Comparison of ENCODE assay signal across 9 cellular contexts in genomic region chr9:101028346-101029299, GRCh38. TPM values are rescaled to one million over a fixed set of nuclear protein-coding genes. Genes with fewer than 3 reads are reported as not detected.
A peak's percentile ranks its signal among the peaks of the same experiment; 100 is the strongest.
DNase-seq lines count a peak whose midpoint lies in the region; ATAC-seq and TF ChIP-seq lines count a peak whose summit lies in the region.
"Had no signal": no experiment of that assay in that cellular context is flagged by ENCODE, and none has a peak within 500 bp of the region (broad histone marks: within the 10 kb centered on the region; RNA-seq: fewer than 3 reads in every experiment).

Gene PLPPR1 (plus strand): TSS chr9:101028727.

- ATAC-seq in lower lobe of right lung: peak; percentile 94 to 95
- ATAC-seq in stimulated activated memory B cell treated with anti-CD40 and anti-IgM and Interleukin-4, amounts not matched to agents 10 μg/mL and 1 μg/mL and 100 μg/mL, for 72 hours: no peak

- H3K36me3 Mint-ChIP-seq in activated T-cell treated with anti-CD3 and anti-CD28 coated beads, Interleukin-2, amount 50 U/mL, for 24 hours (ENCODE audit: low read depth): no peaks in the 10 kb centered on the region
- H3K36me3 Mint-ChIP-seq in stimulated activated memory B cell treated with anti-CD40 and anti-IgM and Interleukin-4, amounts not matched to agents 10 μg/mL and 1 μg/mL and 100 μg/mL, for 72 hours: no peaks in the 10 kb centered on the region

- no peak for TF ChIP-seq EP300 in tibial nerve (IDR thresholded peaks at IDR 0.05)

- TF ChIP-seq CTCF in lower lobe of right lung (IDR thresholded peaks at IDR 0.05): no peak
- no peak for TF ChIP-seq CTCF in tibial nerve (IDR thresholded peaks at IDR 0.05)

- H3K4me1 ChIP-seq in duodenal mucosa (ENCODE audit: control insufficient read depth in 1 of 2, insufficient read depth in 2 of 2, low read length in 2 of 2): peaks cover 0 to 10% of the 10 kb centered on the region in 2 donors
- H3K4me1 ChIP-seq in lower lobe of right lung: no peaks in the 10 kb centered on the region
- peaks cover 0 to 19% (median 0%) of the 10 kb centered on the region in 4 donors for H3K4me1 ChIP-seq in tibial nerve

- H3K4me1 Mint-ChIP-seq in activated T-cell treated with anti-CD3 and anti-CD28 coated beads, Interleukin-2, amount 50 U/mL, for 24 hours (ENCODE audit: low read depth): no peaks in the 10 kb centered on the region
- H3K4me1 Mint-ChIP-seq in stimulated activated memory B cell treated with anti-CD40 and anti-IgM and Interleukin-4, amounts not matched to agents 10 μg/mL and 1 μg/mL and 100 μg/mL, for 72 hours: no peaks in the 10 kb centered on the region
- H3K4me1 Mint-ChIP-seq: activated B cell treated with CpG ODN at 0.5 μM for 24 hours had no signal

- H3K9me3 Mint-ChIP-seq in activated T-cell treated with anti-CD3 and anti-CD28 coated beads, Interleukin-2, amount 50 U/mL, for 24 hours: peaks cover under 1% of the 10 kb centered on the region
- no peaks in the 10 kb centered on the region for H3K9me3 Mint-ChIP-seq in stimulated activated memory B cell treated with anti-CD40 and anti-IgM and Interleukin-4, amounts not matched to agents 10 μg/mL and 1 μg/mL and 100 μg/mL, for 72 hours
- H3K9me3 Mint-ChIP-seq: activated B cell treated with CpG ODN at 0.5 μM for 24 hours had no signal

- H3K4me3 Mint-ChIP-seq in activated T-cell treated with anti-CD3 and anti-CD28 coated beads, Interleukin-2, amount 50 U/mL, for 24 hours: peak within 1 kb of the TSS; percentile 14
- H3K4me3 Mint-ChIP-seq in stimulated activated memory B cell treated with anti-CD40 and anti-IgM and Interleukin-4, amounts not matched to agents 10 μg/mL and 1 μg/mL and 100 μg/mL, for 72 hours: no peak within 1 kb of the TSS
- H3K4me3 Mint-ChIP-seq: activated B cell treated with CpG ODN at 0.5 μM for 24 hours had no signal

- H3K9me3 ChIP-seq in duodenal mucosa (ENCODE audit: control insufficient read depth in 1 of 2, low read length in 2 of 2) (no peaks in the 10 kb centered on the region), lower lobe of right lung (no peaks in the 10 kb centered on the region), tibial nerve (no peaks in the 10 kb centered on the region)

- WGBS in tibial nerve, 2 donors: 1 to 2% methylated on average over 53 of the region's 89 CpGs

- no peak within 1 kb of the TSS for H3K27ac Mint-ChIP-seq in activated T-cell treated with anti-CD3 and anti-CD28 coated beads, Interleukin-2, amount 50 U/mL, for 24 hours
- H3K27ac Mint-ChIP-seq in stimulated activated memory B cell treated with anti-CD40 and anti-IgM and Interleukin-4, amounts not matched to agents 10 μg/mL and 1 μg/mL and 100 μg/mL, for 72 hours: no peak within 1 kb of the TSS
- H3K27ac Mint-ChIP-seq: activated B cell treated with CpG ODN at 0.5 μM for 24 hours had no signal

- TF ChIP-seq POLR2A in tibial nerve (IDR thresholded peaks at IDR 0.05): no peak

- no peaks in the 10 kb centered on the region for H3K36me3 ChIP-seq in duodenal mucosa (ENCODE audit: control insufficient read depth in 1 of 2, insufficient read depth in 2 of 2, low read length in 2 of 2)
- no peaks in the 10 kb centered on the region for H3K36me3 ChIP-seq in lower lobe of right lung
- no peaks in the 10 kb centered on the region for H3K36me3 ChIP-seq in tibial nerve

- H3K27me3 Mint-ChIP-seq in activated T-cell treated with anti-CD3 and anti-CD28 coated beads, Interleukin-2, amount 50 U/mL, for 24 hours: peaks cover 54% of the 10 kb centered on the region
- H3K27me3 Mint-ChIP-seq in stimulated activated memory B cell treated with anti-CD40 and anti-IgM and Interleukin-4, amounts not matched to agents 10 μg/mL and 1 μg/mL and 100 μg/mL, for 72 hours: peaks cover 46% of the 10 kb centered on the region

- peaks cover 24 to 44% of the 10 kb centered on the region in 2 donors for H3K27me3 ChIP-seq in duodenal mucosa (ENCODE audit: control insufficient read depth in 1 of 2, insufficient read depth in 2 of 2, low read length in 2 of 2)
- H3K27me3 ChIP-seq in lower lobe of right lung (ENCODE audit: low read depth): peaks cover 30% of the 10 kb centered on the region
- peaks cover 0 to 15% of the 10 kb centered on the region in 2 donors for H3K27me3 ChIP-seq in tibial nerve

- no peak within 1 kb of the TSS for H3K9ac ChIP-seq in duodenal mucosa (ENCODE audit: low read depth in 1 of 2, low read length in 2 of 2)

- no peak within 1 kb of the TSS for H3K27ac ChIP-seq in duodenal mucosa (ENCODE audit: low read depth, low read length)
- H3K27ac ChIP-seq in lower lobe of right lung: no peak within 1 kb of the TSS
- peak within 1 kb of the TSS in 2 of 4 donors; percentile 29 to 42 for H3K27ac ChIP-seq in tibial nerve

- peak within 1 kb of the TSS; percentile 57 to 73 for H3K4me3 ChIP-seq in duodenal mucosa (ENCODE audit: low read depth in 1 of 2, low read length in 2 of 2)
- H3K4me3 ChIP-seq in lower lobe of right lung: peak within 1 kb of the TSS; percentile 52
- peak within 1 kb of the TSS; percentile 22 to 47 (median 30) for H3K4me3 ChIP-seq in tibial nerve

- no peak for DNase-seq in activated T-cell treated with anti-CD3 and anti-CD28 coated beads, Interleukin-2, amount 50 U/mL, for 24 hours
- DNase-seq in activated T-cell treated with anti-CD3 and anti-CD28 coated beads for 4 hours (no peak), NCI-H82 treated with DMSO at 0.1 percent for 48 hours (lab: John Stamatoyannopoulos, UW; ENCODE audit: unreplicated experiment) (peak; percentile 81), lower lobe of right lung (peak; percentile 77), tibial nerve (ENCODE audit: low spot score in 2 of 2) (no peak)
- DNase-seq in stimulated activated CD4-positive, alpha-beta T cell treated with anti-CD3 and anti-CD28 coated beads, Interleukin-4, amount 100 ng/mL, for 24 hours: no peak
- DNase-seq: activated B cell treated with CpG ODN at 0.5 μM for 24 hours had no signal

- intact Hi-C loops in lower lobe of right lung (cut with DNase I): no loop called here

RNA-seq across cellular contexts. Expression of gene PLPPR1, which starts in this region (rescaled TPM):
- total RNA-seq in lower lobe of right lung: 5.4 TPM
- 1 to 10 TPM in 3 of 4 donors, under 1 TPM in 1; 0.30 to 7.6 (median 2.5) TPM for total RNA-seq in tibial nerve
- total RNA-seq: activated B cell treated with CpG ODN at 0.5 μM for 24 hours had no signal

Comparison
In these comparisons a context has a peak if more than half of its experiments do, and no peak if none do; other contexts are left out.
1. DNase-seq: peak in NCI-H82 treated with DMSO at 0.1 percent for 48 hours (single experiment) and lower lobe of right lung (single experiment); none in activated T-cell treated with anti-CD3 and anti-CD28 coated beads, Interleukin-2, amount 50 U/mL, for 24 hours (single experiment), activated T-cell treated with anti-CD3 and anti-CD28 coated beads for 4 hours (single experiment), tibial nerve (0 of 2) and stimulated activated CD4-positive, alpha-beta T cell treated with anti-CD3 and anti-CD28 coated beads, Interleukin-4, amount 100 ng/mL, for 24 hours (single experiment).
2. Peak in every context shown above with its lines, with median percentiles within 50 percentile points of each other: H3K4me3 ChIP-seq.